ENCODE assay signal across 20 cellular contexts in the genomic region with DNA sequence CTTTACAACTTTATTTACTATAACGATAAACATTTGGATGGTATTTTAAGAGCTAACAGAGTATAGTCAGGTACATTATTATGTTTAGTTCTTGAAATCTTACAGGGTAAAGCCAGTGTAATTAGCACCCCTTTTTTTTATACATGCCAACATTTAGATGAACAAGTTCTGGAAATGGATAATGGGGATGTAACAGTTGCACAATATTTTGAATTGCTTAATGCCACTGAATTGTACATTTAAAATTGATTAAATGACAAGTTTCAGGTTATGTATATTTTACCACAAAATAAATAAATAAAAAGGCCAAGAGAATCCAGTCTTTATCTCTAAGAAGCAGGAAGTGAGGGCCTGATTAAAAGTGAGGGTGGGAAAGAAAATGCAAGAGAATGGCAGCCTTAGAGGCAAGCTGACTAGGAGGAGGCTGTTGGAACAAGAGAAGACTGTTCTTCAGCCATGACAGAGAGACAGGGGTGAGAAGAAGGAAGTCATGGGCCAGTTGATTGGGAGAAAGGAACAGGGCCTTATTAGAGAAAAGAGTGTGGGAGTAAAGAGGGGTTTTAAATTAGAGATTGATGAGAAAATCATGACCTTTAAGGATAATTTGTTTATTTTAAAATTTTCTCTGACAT. TPM values are rescaled to one million over a fixed set of nuclear protein-coding genes. Genes with fewer than 3 reads are reported as not detected.
"Had no signal": no experiment of that assay in that cellular context is flagged by ENCODE, and none has a peak within 500 bp of the region (broad histone marks: within the 10 kb centered on the region; RNA-seq: fewer than 3 reads in every experiment).

No MANE protein-coding gene starts in this region.

- H3K27me3 ChIP-seq: heart left ventricle, right lobe of liver, suprapubic skin, thyroid gland had no signal

- H3K4me1 Mint-ChIP-seq: endodermal cell; naive B cell; nephron progenitor cell; stimulated activated effector memory CD8-positive, alpha-beta T cell treated with anti-CD3 and anti-CD28 coated beads, Interleukin-12 subunit alpha, Interleukin-12 subunit beta, amount 100 ng/mL, for 72 hours had no signal

- H3K4me1 ChIP-seq: heart left ventricle, parathyroid adenoma, psoas muscle, right lobe of liver, suprapubic skin, thyroid gland had no signal

- H3K9me3 ChIP-seq: psoas muscle, right lobe of liver, thyroid gland had no signal

- ATAC-seq: heart left ventricle; psoas muscle; right lobe of liver; stimulated activated effector memory CD8-positive, alpha-beta T cell treated with anti-CD3 and anti-CD28 coated beads, Interleukin-12 subunit alpha, Interleukin-12 subunit beta, amount 100 ng/mL, for 72 hours; stimulated activated naive CD8-positive, alpha-beta T cell treated with anti-CD3 and anti-CD28 coated beads, Interleukin-15, Interleukin-2, amounts not matched to agents 100 U/mL and 50 U/mL, for 24 hours had no signal

- H3K4me3 Mint-ChIP-seq: endodermal cell; naive B cell; nephron progenitor cell; stimulated activated effector memory CD8-positive, alpha-beta T cell treated with anti-CD3 and anti-CD28 coated beads, Interleukin-12 subunit alpha, Interleukin-12 subunit beta, amount 100 ng/mL, for 72 hours; type B pancreatic cell had no signal

- H3K36me3 ChIP-seq: heart left ventricle, right lobe of liver, suprapubic skin, thyroid gland had no signal

- DNase-seq: effector CD4-positive, alpha-beta T cell; endodermal cell; heart left ventricle; hypothalamus; kidney glomerular epithelial cell; mesendoderm; naive B cell; nephron progenitor cell; psoas muscle; retina; right lobe of liver; stimulated activated CD4-positive, alpha-beta T cell treated with anti-CD3 and anti-CD28 coated beads, Interleukin-4, amount 100 ng/mL, for 1 hour; stimulated activated CD8-positive, alpha-beta memory T cell treated with anti-CD3 and anti-CD28 coated beads, Interleukin-4, amount 100 ng/mL, for 48 hours; stimulated activated naive CD8-positive, alpha-beta T cell treated with anti-CD3 and anti-CD28 coated beads, Interleukin-15, Interleukin-2, amounts not matched to agents 100 U/mL and 50 U/mL, for 24 hours; thyroid gland had no signal

- H3K27ac ChIP-seq: heart left ventricle, parathyroid adenoma, psoas muscle, right lobe of liver, suprapubic skin, thyroid gland had no signal

- H3K9me3 Mint-ChIP-seq: nephron progenitor cell; stimulated activated effector memory CD8-positive, alpha-beta T cell treated with anti-CD3 and anti-CD28 coated beads, Interleukin-12 subunit alpha, Interleukin-12 subunit beta, amount 100 ng/mL, for 72 hours had no signal

- H3K9ac ChIP-seq: parathyroid adenoma had no signal

- H3K27ac Mint-ChIP-seq: endodermal cell; naive B cell; nephron progenitor cell; stimulated activated effector memory CD8-positive, alpha-beta T cell treated with anti-CD3 and anti-CD28 coated beads, Interleukin-12 subunit alpha, Interleukin-12 subunit beta, amount 100 ng/mL, for 72 hours; type B pancreatic cell had no signal

- H3K27me3 Mint-ChIP-seq: naive B cell, type B pancreatic cell had no signal

- H2AFZ ChIP-seq: parathyroid adenoma had no signal

- H3K4me3 ChIP-seq: heart left ventricle, psoas muscle, right lobe of liver, suprapubic skin, thyroid gland had no signal

- H3K36me3 Mint-ChIP-seq: stimulated activated effector memory CD8-positive, alpha-beta T cell treated with anti-CD3 and anti-CD28 coated beads, Interleukin-12 subunit alpha, Interleukin-12 subunit beta, amount 100 ng/mL, for 72 hours had no signal

RNA-seq across cellular contexts. Expression of a gene that starts 49.9 kb away (rescaled TPM):
- total RNA-seq: endodermal cell, right lobe of liver, thyroid gland had no signal
- polyA plus RNA-seq: liver had no signal
